ENCODE assay signal across 16 cellular contexts in the genomic region with DNA sequence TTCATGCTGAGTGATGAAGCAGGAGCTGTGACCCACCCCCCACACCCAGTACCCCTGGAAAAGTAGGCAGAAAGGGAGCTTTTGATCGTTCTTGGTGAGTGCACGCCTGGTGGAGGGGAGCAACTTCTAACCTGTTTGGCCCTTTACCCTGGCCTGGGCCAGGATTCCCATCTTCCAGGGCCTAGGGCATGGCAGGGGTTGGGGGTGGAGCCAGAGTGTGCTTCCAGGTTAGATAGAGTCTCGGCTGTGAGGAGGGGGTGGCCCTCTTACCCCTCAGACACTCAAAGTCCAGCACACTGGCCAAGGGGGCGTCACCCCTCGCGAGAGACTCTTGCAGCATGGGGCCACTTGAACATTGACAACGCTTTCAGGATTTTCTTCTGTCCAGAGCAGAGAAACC.
"Had no signal": no experiment of that assay in that cellular context is flagged by ENCODE, and none has a peak within 500 bp of the region (broad histone marks: within the 10 kb centered on the region; RNA-seq: fewer than 3 reads in every experiment).

No MANE protein-coding gene starts in this region.

- H3K27ac ChIP-seq: RWPE1, SJCRH30 had no signal

- ATAC-seq: Panc1, SK-N-SH treated with all-trans-retinoic acid at 6 μM for 48 hours had no signal

- H3K9me3 ChIP-seq: SJCRH30 had no signal

- H3K4me3 ChIP-seq: SJCRH30 had no signal

- H3K4me1 ChIP-seq: SJCRH30 had no signal

- DNase-seq: KBM-7, NCI-H1092, NCI-H1105 treated with DMSO at 0.1 percent for 48 hours, NCI-H1436, NCI-H187, NCI-H2081 treated with DMSO at 0.1 percent for 48 hours, NCI-H226, NCI-H446, NCI-H524 treated with DMSO at 0.1 percent for 48 hours, NCI-H774, SHP77 treated with DMSO at 0.1 percent for 48 hours, SJCRH30, T-helper 1 cell had no signal

- H3K36me3 ChIP-seq: SJCRH30 had no signal
